In the genomic region with DNA sequence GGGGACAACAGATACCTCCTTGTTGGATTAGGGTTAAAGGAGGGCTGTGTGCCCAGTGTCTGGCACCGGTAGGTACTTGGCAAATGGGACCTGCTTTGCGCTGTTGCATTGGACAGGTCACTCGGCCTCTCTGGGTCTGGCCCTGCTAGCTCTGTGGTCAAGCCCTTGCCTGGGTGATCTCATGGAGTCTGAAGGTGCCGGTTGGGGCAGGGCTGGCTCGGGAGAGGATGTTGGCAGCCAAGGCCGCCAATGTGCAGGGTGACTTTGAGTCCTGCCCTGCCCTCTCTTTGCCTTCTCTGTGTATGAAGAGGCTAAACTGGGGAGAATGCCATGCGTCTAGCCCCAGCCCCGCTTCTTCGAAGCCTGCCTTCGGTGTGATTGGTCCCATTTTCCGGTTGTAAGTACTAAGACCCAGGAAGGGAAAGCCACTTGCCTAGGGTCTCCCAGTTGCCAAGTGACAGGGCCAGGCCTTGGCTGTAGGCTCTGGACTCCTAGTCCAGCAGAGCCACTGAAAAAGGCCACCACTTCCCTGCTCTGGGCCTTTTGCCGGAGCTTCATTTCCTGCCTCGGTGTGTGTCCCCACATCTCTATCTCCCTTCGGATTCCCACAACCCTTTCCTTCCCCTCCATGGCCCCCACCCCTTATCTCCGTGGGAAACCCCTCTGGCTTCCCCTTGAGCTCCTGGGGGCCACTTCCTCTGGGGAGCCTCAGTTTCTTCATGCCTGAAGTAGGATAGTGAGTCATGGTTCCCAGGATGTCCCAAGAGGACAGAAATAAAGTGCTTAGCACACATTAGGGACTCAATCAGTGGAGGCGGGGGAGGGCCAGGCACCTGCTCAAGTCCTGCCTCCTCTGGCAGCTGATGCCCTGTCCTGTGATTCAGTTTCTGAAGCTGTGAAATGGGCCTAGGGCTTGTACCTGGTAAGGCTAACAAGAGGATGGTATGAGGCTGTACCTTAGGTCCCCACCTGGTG, we compare ENCODE assay signal across 11 cellular contexts.
DNase-seq lines count a peak whose midpoint lies in the region; ATAC-seq, FAIRE-seq and TF ChIP-seq lines count a peak whose summit lies in the region.
"Had no signal": no experiment of that assay in that cellular context is flagged by ENCODE, and none has a peak within 500 bp of the region (broad histone marks: within the 10 kb centered on the region; RNA-seq: fewer than 3 reads in every experiment).

No MANE protein-coding gene starts in this region.

- H3K9ac ChIP-seq in HUES6 (ENCODE audit: low read length), result peak overlapping the region; percentile 21

- H3K27ac Mint-ChIP-seq in nephron progenitor cell, result peak overlapping the region; percentile 86
- H3K27ac Mint-ChIP-seq: activated naive CD4-positive, alpha-beta T cell treated with anti-CD3 and anti-CD28 coated beads, Interleukin-2, amount 10 ng/mL, durations not matched to agents 7 days and 5 days had no signal

- no peaks in the 10 kb centered on the region for H3K27me3 ChIP-seq in HUES6 (ENCODE audit: control insufficient read depth, insufficient read depth, low read length)

- ATAC-seq in HG02852 (IDR thresholded peaks at IDR 0.05; ENCODE audit: unreplicated experiment), result no peak

- FAIRE-seq in D721Med (lab: Jason Lieb, UNC), result no peak
- FAIRE-seq: TTC549 had no signal

- H3K4me3 Mint-ChIP-seq in nephron progenitor cell, result no peak overlapping the region
- H3K4me3 Mint-ChIP-seq: activated naive CD4-positive, alpha-beta T cell treated with anti-CD3 and anti-CD28 coated beads, Interleukin-2, amount 10 ng/mL, durations not matched to agents 7 days and 5 days had no signal

- H3K4me1 ChIP-seq in HUES6 (ENCODE audit: control insufficient read depth, insufficient read depth, low read length), result peaks cover 29% of the 10 kb centered on the region

- H3K27ac ChIP-seq in HUES6 (ENCODE audit: low read depth, low read length), result no peak overlapping the region

- H3K9me3 ChIP-seq in HUES6 (ENCODE audit: control insufficient read depth, insufficient read depth, low read depth, low read length), result no peaks in the 10 kb centered on the region

- peaks cover 46% of the 10 kb centered on the region for H3K4me1 Mint-ChIP-seq in nephron progenitor cell

- H3K27me3 Mint-ChIP-seq in nephron progenitor cell (ENCODE audit: low read depth, poor library complexity), result peaks cover 8% of the 10 kb centered on the region

- TF ChIP-seq CTCF in AG10803 (conservative IDR thresholded peaks at IDR 0.05; ENCODE audit: low read length) (no peak), choroid plexus epithelial cell (conservative IDR thresholded peaks at IDR 0.05; ENCODE audit: low read depth, low read length) (no peak), nephron progenitor cell (IDR thresholded peaks at IDR 0.05) (no peak), D721Med (IDR thresholded peaks at IDR 0.05; ENCODE audit: insufficient read depth, missing control alignments) (no peak)

- peaks cover 37% of the 10 kb centered on the region for H3K36me3 Mint-ChIP-seq in nephron progenitor cell (ENCODE audit: low read depth)
- H3K36me3 Mint-ChIP-seq: activated naive CD4-positive, alpha-beta T cell treated with anti-CD3 and anti-CD28 coated beads, Interleukin-2, amount 10 ng/mL, durations not matched to agents 7 days and 5 days had no signal

- H3K4me3 ChIP-seq in AG10803 (ENCODE audit: low read length) (no peak overlapping the region), HUES6 (ENCODE audit: low read depth, low read length) (no peak overlapping the region; the same call in 1 of the 2 replicates), choroid plexus epithelial cell (ENCODE audit: low read depth, low read length) (no peak overlapping the region)

- H3K9me3 Mint-ChIP-seq in nephron progenitor cell, result no peaks in the 10 kb centered on the region
- H3K9me3 Mint-ChIP-seq: activated naive CD4-positive, alpha-beta T cell treated with anti-CD3 and anti-CD28 coated beads, Interleukin-2, amount 10 ng/mL, durations not matched to agents 7 days and 5 days had no signal

- DNase-seq in AG10803 (ENCODE audit: low read depth) (peak; percentile 34), choroid plexus epithelial cell (ENCODE audit: low read depth) (peak; percentile 55), nephron progenitor cell (no peak), COLO829 (ENCODE audit: low spot score) (no peak), D721Med (ENCODE audit: insufficient read length, low spot score) (no peak), NCI-H2107 treated with DMSO at 0.1 percent for 48 hours (lab: John Stamatoyannopoulos, UW; ENCODE audit: unreplicated experiment) (no peak)
- DNase-seq: activated naive CD4-positive, alpha-beta T cell treated with anti-CD3 and anti-CD28 coated beads, Interleukin-2, amount 10 ng/mL, durations not matched to agents 7 days and 5 days; kidney glomerular epithelial cell had no signal

- H3K36me3 ChIP-seq in HUES6 (ENCODE audit: control insufficient read depth, insufficient read depth, low read length), result peaks cover 40% of the 10 kb centered on the region; the same call in 1 of the 2 replicates

Comparison
In these comparisons a context has a peak if more than half of its experiments do, and no peak if none do; other contexts are left out.
1. DNase-seq: peak in AG10803 (single experiment) and choroid plexus epithelial cell (single experiment); none in nephron progenitor cell (single experiment), COLO829 (single experiment), D721Med (single experiment) and NCI-H2107 treated with DMSO at 0.1 percent for 48 hours (single experiment).